In genomic region chr1:6771568-6771825, GRCh38 we compare ENCODE assay signal across 28 cellular contexts. TPM values are rescaled to one million over a fixed set of nuclear protein-coding genes. Genes with fewer than 3 reads are reported as not detected.
DNase-seq lines count a peak whose midpoint lies in the region; ATAC-seq and TF ChIP-seq lines count a peak whose summit lies in the region.
"Had no signal": no experiment of that assay in that cellular context is flagged by ENCODE, and none has a peak within 500 bp of the region (broad histone marks: within the 10 kb centered on the region; RNA-seq: fewer than 3 reads in every experiment).

No MANE protein-coding gene starts in this region.

- TF ChIP-seq CTCF in Loucy (conservative IDR thresholded peaks at IDR 0.05; ENCODE audit: low read length) (no peak), gastroesophageal sphincter (IDR thresholded peaks at IDR 0.05) (no peak), progenitor cell of endocrine pancreas (IDR thresholded peaks at IDR 0.05; ENCODE audit: unreplicated experiment) (no peak)

- no peaks in the 10 kb centered on the region for H3F3A ChIP-seq in Loucy (ENCODE audit: low read depth)

- H3K36me3 Mint-ChIP-seq in progenitor cell of endocrine pancreas (ENCODE audit: insufficient read depth), result no peaks in the 10 kb centered on the region

- TF ChIP-seq EP300 in gastroesophageal sphincter (IDR thresholded peaks at IDR 0.05), result no peak

- H3K27ac Mint-ChIP-seq in progenitor cell of endocrine pancreas, result peak overlapping the region; percentile 76
- H3K27ac Mint-ChIP-seq: activated naive CD8-positive, alpha-beta T cell treated with anti-CD3 and anti-CD28 coated beads, Interleukin-2, amount 50 U/mL, for 24 hours; naive thymus-derived CD8-positive, alpha-beta T cell; T-helper 17 cell had no signal

- H3K27me3 ChIP-seq in Loucy (ENCODE audit: insufficient read depth, low read length, poor library complexity, severe bottlenecking) (no peaks in the 10 kb centered on the region), gastroesophageal sphincter (no peaks in the 10 kb centered on the region)

- 0 out of 2 replicates have a peak overlapping the region, but pooled peaks have one; percentile 20 for H2AFZ ChIP-seq in Loucy (ENCODE audit: low read length)

- ATAC-seq in gastroesophageal sphincter, result no peak
- no peak for ATAC-seq in left cardiac atrium
- ATAC-seq: activated CD4-positive, CD25-positive, alpha-beta regulatory T cell treated with anti-CD3 and anti-CD28 coated beads, Interleukin-2, amount 50 U/mL, for 24 hours; activated naive CD8-positive, alpha-beta T cell treated with anti-CD3 and anti-CD28 coated beads, Interleukin-2, amount 50 U/mL, for 24 hours; naive thymus-derived CD8-positive, alpha-beta T cell; stimulated activated naive CD8-positive, alpha-beta T cell treated with anti-CD3 and anti-CD28 coated beads, Interleukin-15, amount 100 ng/mL, for 72 hours; T-helper 17 cell had no signal

- H3K4me3 Mint-ChIP-seq in progenitor cell of endocrine pancreas (ENCODE audit: low read depth), result no peak overlapping the region
- H3K4me3 Mint-ChIP-seq: activated naive CD8-positive, alpha-beta T cell treated with anti-CD3 and anti-CD28 coated beads, Interleukin-2, amount 50 U/mL, for 24 hours; H9; naive thymus-derived CD8-positive, alpha-beta T cell; stimulated activated naive CD8-positive, alpha-beta T cell treated with anti-CD3 and anti-CD28 coated beads, Interleukin-15, amount 100 ng/mL, for 72 hours; T-helper 17 cell had no signal

- H3K9me2 ChIP-seq in Loucy (replicated peaks; ENCODE audit: low read depth, low read length), result no peaks in the 10 kb centered on the region

- no peaks in the 10 kb centered on the region for H3K79me2 ChIP-seq in Loucy (ENCODE audit: insufficient read depth, low read length)

- peaks cover 3% of the 10 kb centered on the region for H3K9me3 Mint-ChIP-seq in progenitor cell of endocrine pancreas (ENCODE audit: low read depth)
- H3K9me3 Mint-ChIP-seq: activated naive CD8-positive, alpha-beta T cell treated with anti-CD3 and anti-CD28 coated beads, Interleukin-2, amount 50 U/mL, for 24 hours had no signal

- H3K27me3 Mint-ChIP-seq in progenitor cell of endocrine pancreas, result peaks cover 3% of the 10 kb centered on the region

- no peak overlapping the region for H3K4me2 ChIP-seq in Loucy (ENCODE audit: low read depth, low read length, poor library complexity, severe bottlenecking)

- H3K4me3 ChIP-seq in Loucy (ENCODE audit: low read length, poor library complexity, severe bottlenecking), result no peak overlapping the region
- no peak overlapping the region for H3K4me3 ChIP-seq in gastroesophageal sphincter
- H3K4me3 ChIP-seq: smooth muscle cell, tibial artery had no signal

- intact Hi-C loops in cardiac septum (cut with DNase I) (no loop called here), left cardiac atrium (cut with DNase I) (no loop called here)

- H3K9ac ChIP-seq in Loucy (ENCODE audit: low read depth, low read length, poor library complexity, severe bottlenecking), result no peak overlapping the region

- H3K4me1 ChIP-seq in Loucy (ENCODE audit: insufficient read depth, low read length, poor library complexity, severe bottlenecking) (no peaks in the 10 kb centered on the region), gastroesophageal sphincter (peaks cover 0 to 20% (median 11%) of the 10 kb centered on the region in 3 donors)

- TF ChIP-seq POLR2A in gastroesophageal sphincter (IDR thresholded peaks at IDR 0.05), result no peak

- 33 to 37% methylated on average over 4 to 6 of the region's 7 CpGs for WGBS in gastroesophageal sphincter (ENCODE audit: low coverage in 1 of 2), 2 donors

- H4K20me1 ChIP-seq in Loucy (ENCODE audit: insufficient read depth, low read length, poor library complexity, severe bottlenecking), result no peaks in the 10 kb centered on the region

- peaks cover 11% of the 10 kb centered on the region for H3K4me1 Mint-ChIP-seq in progenitor cell of endocrine pancreas (ENCODE audit: low read depth)
- H3K4me1 Mint-ChIP-seq: naive thymus-derived CD8-positive, alpha-beta T cell; stimulated activated naive CD8-positive, alpha-beta T cell treated with anti-CD3 and anti-CD28 coated beads, Interleukin-15, amount 100 ng/mL, for 72 hours had no signal

- H3K36me3 ChIP-seq in Loucy (ENCODE audit: insufficient read depth, low read length) (no peaks in the 10 kb centered on the region), gastroesophageal sphincter (no peaks in the 10 kb centered on the region)
- H3K36me3 ChIP-seq: tibial artery had no signal

- peak; percentile 73 for DNase-seq in DMS79 treated with DMSO at 0.1 percent for 48 hours (lab: John Stamatoyannopoulos, UW)
- DNase-seq in progenitor cell of endocrine pancreas (ENCODE audit: low spot score, unreplicated experiment), result no peak
- DNase-seq in amygdala (lab: John Stamatoyannopoulos, UW), result no peak
- DNase-seq in cardiac septum (ENCODE audit: low spot score), result no peak
- no peak for DNase-seq in left cardiac atrium
- DNase-seq in stimulated activated CD4-positive, alpha-beta T cell treated with anti-CD3 and anti-CD28 coated beads, Interleukin-12 subunit alpha, Interleukin-12 subunit beta, amount 100 ng/mL, for 4 hours, result no peak
- DNase-seq: ACHN; activated CD4-positive, alpha-beta T cell treated with anti-CD3 and anti-CD28 coated beads, Interleukin-2, amount 50 U/mL, for 4 hours; activated gamma-delta T cell treated with Interleukin-2 at 50 U/mL for 16 hours; activated naive CD8-positive, alpha-beta T cell treated with anti-CD3 and anti-CD28 coated beads, Interleukin-2, amount 50 U/mL, for 24 hours; activated T-cell treated with anti-CD3 and anti-CD28 coated beads, Interleukin-2, amount 50 U/mL, for 48 hours; central memory CD4-positive, alpha-beta T cell; cortex of kidney; DMS 273 treated with DMSO at 0.1 percent for 48 hours; effector memory CD4-positive, alpha-beta T cell; H9; MV-4-11; naive thymus-derived CD8-positive, alpha-beta T cell; NCI-H1436 treated with DMSO at 0.1 percent for 48 hours; OCI-M1; stimulated activated CD4-positive, alpha-beta T cell treated with anti-CD3 and anti-CD28 coated beads, Interleukin-1b, Interleukin-23, amount 100 ng/mL, for 48 hours; stimulated activated naive CD8-positive, alpha-beta T cell treated with anti-CD3 and anti-CD28 coated beads, Interleukin-15, amount 100 ng/mL, for 72 hours; T-helper 17 cell; tibial artery had no signal

- H3K9me3 ChIP-seq in Loucy (ENCODE audit: insufficient read depth, low read depth, low read length) (no peaks in the 10 kb centered on the region), gastroesophageal sphincter (no peaks in the 10 kb centered on the region)
- H3K9me3 ChIP-seq: tibial artery had no signal

- H3K27ac ChIP-seq in gastroesophageal sphincter, result peak overlapping the region in 3 of 4 donors; percentile 30 to 70 (median 46)
- H3K27ac ChIP-seq: tibial artery had no signal

RNA-seq across cellular contexts. Expression of gene CAMTA1, which starts 13.8 kb away (rescaled TPM):
- total RNA-seq in gastroesophageal sphincter, result 100 to 1,000 TPM in 3 of 4 donors, 10 to 100 TPM in 1; 86.3 to 170 (median 132) TPM
- 89.1 and 99.0 TPM in 2 replicates for total RNA-seq in progenitor cell of endocrine pancreas
- 114 TPM for total RNA-seq in cardiac septum
- total RNA-seq in left cardiac atrium, result 100 to 1,000 TPM; 109 to 128 TPM
